In genomic region chr22:50209893-50210292, GRCh38 we compare ENCODE assay signal across 8 cellular contexts. TPM values are rescaled to one million over a fixed set of nuclear protein-coding genes. Genes with fewer than 3 reads are reported as not detected.
DNase-seq lines count a peak whose midpoint lies in the region; ATAC-seq and TF ChIP-seq lines count a peak whose summit lies in the region.

No MANE protein-coding gene starts in this region.

- H2AFZ ChIP-seq in KMS-11 (ENCODE audit: low read depth), result no peak overlapping the region

- H3K27ac Mint-ChIP-seq in central memory CD8-positive, alpha-beta T cell (ENCODE audit: low read depth), result peak overlapping the region; percentile 5

- no peak overlapping the region for H3K4me3 Mint-ChIP-seq in central memory CD8-positive, alpha-beta T cell

- H3K36me3 ChIP-seq in KMS-11 (ENCODE audit: insufficient read depth) (no peaks in the 10 kb centered on the region), liver (ENCODE audit: control insufficient read depth in 4 of 4, insufficient read depth in 3 of 4, low read depth in 1 of 4, low read length in 3 of 4) (peaks cover 18 to 52% (median 27%) of the 10 kb centered on the region in 4 donors)

- no peaks in the 10 kb centered on the region for H4K20me1 ChIP-seq in KMS-11 (ENCODE audit: insufficient read depth)

- H3K27ac ChIP-seq in KMS-11, result no peak overlapping the region
- H3K27ac ChIP-seq in liver (ENCODE audit: low read depth in 1 of 2, low read length in 2 of 2), result no peak overlapping the region

- no peaks in the 10 kb centered on the region for H3K9me3 Mint-ChIP-seq in central memory CD8-positive, alpha-beta T cell

- peak; percentile 87 for DNase-seq in G401 (ENCODE audit: low spot score)
- peak; percentile 56 to 58 for DNase-seq in central memory CD8-positive, alpha-beta T cell (ENCODE audit: low spot score in 2 of 2)
- DNase-seq in stimulated activated CD8-positive, alpha-beta memory T cell treated with anti-CD3 and anti-CD28 coated beads, Interleukin-4, amount 100 ng/mL, for 1 hour (ENCODE audit: low read depth in 2 of 2, low spot score in 1 of 2), result peak; percentile 36 to 54

- peaks cover 28% of the 10 kb centered on the region for H3K4me1 Mint-ChIP-seq in central memory CD8-positive, alpha-beta T cell

- WGBS in liver, result 63% methylated on average over 20 of the region's 20 CpGs

- H3K4me2 ChIP-seq in KMS-11, result no peak overlapping the region

- H3K4me3 ChIP-seq in KMS-11 (IDR thresholded peaks at IDR 0.05; ENCODE audit: insufficient read depth, low read depth, low read length), result no peak overlapping the region
- no peak overlapping the region for H3K4me3 ChIP-seq in WI38 (ENCODE audit: low read depth, low read length)
- no peak overlapping the region for H3K4me3 ChIP-seq in liver (ENCODE audit: low read depth in 1 of 3, low read length in 3 of 3)

- H3K9ac ChIP-seq in KMS-11, result no peak overlapping the region
- H3K9ac ChIP-seq in liver (ENCODE audit: low read depth in 1 of 2, low read length in 2 of 2), result no peak overlapping the region

- TF ChIP-seq RAD21 in liver (IDR thresholded peaks at IDR 0.05), result peak; percentile 77 to 88

- ATAC-seq in central memory CD8-positive, alpha-beta T cell (replicated peaks; ENCODE audit: extremely low read depth, poor library complexity, severe bottlenecking), result no peak
- ATAC-seq in GM21515 (IDR thresholded peaks at IDR 0.05; ENCODE audit: unreplicated experiment), result no peak
- ATAC-seq in GM18909 (IDR thresholded peaks at IDR 0.05; ENCODE audit: poor library complexity, unreplicated experiment), result no peak

- no peaks in the 10 kb centered on the region for H3K9me3 ChIP-seq in liver (ENCODE audit: control insufficient read depth in 4 of 4, low read length in 3 of 4)

- TF ChIP-seq CTCF in KMS-11 (conservative IDR thresholded peaks at IDR 0.05; ENCODE audit: low read depth, low read length) (peak; percentile 78), WI38 (IDR thresholded peaks at IDR 0.05; ENCODE audit: low read depth, low read length) (peak; percentile 84), liver (IDR thresholded peaks at IDR 0.05; ENCODE audit: low read depth, low read length, missing input control) (peak; percentile 76)

- H3K36me3 Mint-ChIP-seq in central memory CD8-positive, alpha-beta T cell (ENCODE audit: insufficient read depth), result peaks cover 25% of the 10 kb centered on the region

- H3K4me1 ChIP-seq in KMS-11 (ENCODE audit: low read depth, poor library complexity, severe bottlenecking), result no peaks in the 10 kb centered on the region
- peaks cover 4 to 56% (median 38%) of the 10 kb centered on the region in 4 donors for H3K4me1 ChIP-seq in liver (ENCODE audit: control insufficient read depth in 4 of 4, insufficient read depth in 4 of 4, low read length in 3 of 4)

- H3K79me2 ChIP-seq in KMS-11 (ENCODE audit: insufficient read depth, low read depth), result no peaks in the 10 kb centered on the region

- H3K27me3 Mint-ChIP-seq in central memory CD8-positive, alpha-beta T cell, result no peaks in the 10 kb centered on the region

- in situ Hi-C loops in G401 (cut with HindIII; ENCODE audit: low sequenced_read_pairs), result no loop called here

- H3K27me3 ChIP-seq in KMS-11 (ENCODE audit: insufficient read depth, low read depth), result no peaks in the 10 kb centered on the region
- H3K27me3 ChIP-seq in liver (ENCODE audit: control insufficient read depth in 4 of 4, insufficient read depth in 4 of 4, low read length in 3 of 4), result no peaks in the 10 kb centered on the region

TF ChIP-seq in liver, 16 proteins besides CTCF, POLR2A, EP300 and RAD21:
- TF ChIP-seq REST (IDR thresholded peaks at IDR 0.05), result no peak
- TF ChIP-seq EGR1 (IDR thresholded peaks at IDR 0.05; ENCODE audit: low read depth in 2 of 2), result no peak
- TF ChIP-seq RXRA (IDR thresholded peaks at IDR 0.05), result no peak
- TF ChIP-seq ATF3 (IDR thresholded peaks at IDR 0.05), result no peak
- no peak for TF ChIP-seq YY1 (IDR thresholded peaks at IDR 0.05)
- no peak for TF ChIP-seq TAF1 (conservative IDR thresholded peaks at IDR 0.05)
- no peak for TF ChIP-seq NR2F2 (IDR thresholded peaks at IDR 0.05)
- TF ChIP-seq MAX (IDR thresholded peaks at IDR 0.05), result no peak
- TF ChIP-seq HNF4G (IDR thresholded peaks at IDR 0.05), result no peak
- TF ChIP-seq, protein P1, sequence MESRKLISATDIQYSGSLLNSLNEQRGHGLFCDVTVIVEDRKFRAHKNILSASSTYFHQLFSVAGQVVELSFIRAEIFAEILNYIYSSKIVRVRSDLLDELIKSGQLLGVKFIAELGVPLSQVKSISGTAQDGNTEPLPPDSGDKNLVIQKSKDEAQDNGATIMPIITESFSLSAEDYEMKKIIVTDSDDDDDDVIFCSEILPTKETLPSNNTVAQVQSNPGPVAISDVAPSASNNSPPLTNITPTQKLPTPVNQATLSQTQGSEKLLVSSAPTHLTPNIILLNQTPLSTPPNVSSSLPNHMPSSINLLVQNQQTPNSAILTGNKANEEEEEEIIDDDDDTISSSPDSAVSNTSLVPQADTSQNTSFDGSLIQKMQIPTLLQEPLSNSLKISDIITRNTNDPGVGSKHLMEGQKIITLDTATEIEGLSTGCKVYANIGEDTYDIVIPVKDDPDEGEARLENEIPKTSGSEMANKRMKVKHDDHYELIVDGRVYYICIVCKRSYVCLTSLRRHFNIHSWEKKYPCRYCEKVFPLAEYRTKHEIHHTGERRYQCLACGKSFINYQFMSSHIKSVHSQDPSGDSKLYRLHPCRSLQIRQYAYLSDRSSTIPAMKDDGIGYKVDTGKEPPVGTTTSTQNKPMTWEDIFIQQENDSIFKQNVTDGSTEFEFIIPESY (IDR thresholded peaks at IDR 0.05), result no peak
- TF ChIP-seq GABPA (IDR thresholded peaks at IDR 0.05 in 1 of 2, conservative IDR thresholded peaks at IDR 0.05 in 1 of 2), result no peak
- TF ChIP-seq FOXA1 (IDR thresholded peaks at IDR 0.05), result no peak
- no peak for TF ChIP-seq HNF4A (conservative IDR thresholded peaks at IDR 0.05)
- no peak for TF ChIP-seq FOXA2 (IDR thresholded peaks at IDR 0.05)
- no peak for TF ChIP-seq SP1 (IDR thresholded peaks at IDR 0.05)
- TF ChIP-seq JUND (IDR thresholded peaks at IDR 0.05), result no peak
TF ChIP-seq in liver: peak in this region for 0.

RNA-seq across cellular contexts. Expression of gene SELENOO, which starts 9.1 kb away (rescaled TPM):
- 25.5 and 40.7 TPM in 2 replicates for total RNA-seq in G401 (2014; rRNA removed; shearing (Covaris generic))
- 10 to 100 TPM; 16.4 to 58.9 TPM for total RNA-seq in liver
- 10 to 100 TPM; 25.5 to 59.2 TPM for polyA plus RNA-seq in liver

RNA-seq across cellular contexts. Expression of gene TRABD, which starts 24.2 kb away (rescaled TPM):
- total RNA-seq in G401 (2014; rRNA removed; shearing (Covaris generic)), result 73.9 and 83.5 TPM in 2 replicates
- total RNA-seq in liver, result 10 to 100 TPM; 10.5 to 18.3 TPM
- polyA plus RNA-seq in liver, result 10 to 100 TPM; 14.4 to 29.7 TPM

RNA-seq across cellular contexts. Expression of gene TUBGCP6, which starts 34.9 kb away (rescaled TPM):
- 15.1 and 17.0 TPM in 2 replicates for total RNA-seq in G401 (2014; rRNA removed; shearing (Covaris generic))
- total RNA-seq in liver, result 10 to 100 TPM; 20.9 to 31.7 TPM
- polyA plus RNA-seq in liver, result 10 to 100 TPM in 1 of 2 donors, 1 to 10 TPM in 1; 9.3 to 11.9 TPM

RNA-seq across cellular contexts. Expression of gene PANX2, which starts 39.4 kb away (rescaled TPM):
- 0.62 and 1.4 TPM in 2 replicates for total RNA-seq in G401 (2014; rRNA removed; shearing (Covaris generic))
- 1 to 10 TPM in 1 of 2 donors, under 1 TPM in 1; 0.56 to 2.3 TPM for total RNA-seq in liver
- 10 to 100 TPM in 1 of 2 donors, under 1 TPM in 1; 0.39 to 14.8 TPM for polyA plus RNA-seq in liver

RNA-seq across cellular contexts. Expression of gene HDAC10, which starts 41.2 kb away (rescaled TPM):
- 6.1 and 28.5 TPM in 2 replicates for total RNA-seq in G401 (2014; rRNA removed; shearing (Covaris generic))
- 10 to 100 TPM; 11.4 to 18.2 TPM for total RNA-seq in liver
- polyA plus RNA-seq in liver, result 10 to 100 TPM in 1 of 2 donors, 1 to 10 TPM in 1; 6.2 to 15.9 TPM
